In the genomic region with DNA sequence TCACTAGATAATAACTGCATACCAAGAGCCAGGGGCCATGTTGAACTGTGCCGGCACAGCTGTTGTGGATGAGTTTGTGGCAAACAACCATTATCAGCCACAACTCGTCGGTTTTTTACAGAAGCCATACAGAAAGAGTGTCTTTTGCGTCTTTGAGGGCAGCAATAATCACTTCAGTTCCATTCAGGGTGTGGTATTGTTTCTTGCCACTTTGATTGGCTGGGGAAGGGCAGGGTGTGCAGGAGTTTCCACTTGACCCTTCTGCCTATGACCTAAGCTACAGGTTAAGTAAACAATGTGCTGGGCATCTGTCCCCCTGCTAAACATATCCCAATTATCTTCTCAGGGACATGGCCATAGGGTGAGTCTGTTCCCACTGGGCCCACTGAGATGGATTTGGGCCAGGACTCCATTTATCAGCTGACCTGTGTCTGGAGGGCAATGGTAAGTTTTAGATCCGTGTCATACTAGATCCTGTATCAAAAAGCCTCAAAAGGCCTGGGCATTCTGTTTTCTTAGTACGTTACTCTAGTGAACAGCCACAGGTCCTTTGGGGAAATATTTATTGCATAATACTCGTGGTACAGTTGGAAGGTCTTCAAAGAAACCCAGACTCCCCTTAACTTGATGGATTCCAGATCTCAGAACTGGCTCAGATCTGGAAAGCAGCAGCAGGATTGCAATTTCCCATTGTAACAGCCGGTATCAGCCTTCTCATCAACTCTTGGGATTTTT, we compare ENCODE assay signal across 13 cellular contexts. TPM values are rescaled to one million over a fixed set of nuclear protein-coding genes. Genes with fewer than 3 reads are reported as not detected.
DNase-seq lines count a peak whose midpoint lies in the region; ATAC-seq, FAIRE-seq and TF ChIP-seq lines count a peak whose summit lies in the region.
"Had no signal": no experiment of that assay in that cellular context is flagged by ENCODE, and none has a peak within 500 bp of the region (broad histone marks: within the 10 kb centered on the region; RNA-seq: fewer than 3 reads in every experiment).

No MANE protein-coding gene starts in this region.

- peaks cover 23 to 39% of the 10 kb centered on the region in 2 donors for H3K36me3 ChIP-seq in kidney (ENCODE audit: control insufficient read depth in 1 of 2, insufficient read depth in 2 of 2, low read length in 2 of 2)
- H3K36me3 ChIP-seq: ovary had no signal

- H3K27me3 Mint-ChIP-seq in glutamatergic neuron (ENCODE audit: unreplicated experiment) = peaks cover 11% of the 10 kb centered on the region
- H3K27me3 Mint-ChIP-seq in stimulated activated memory B cell treated with anti-CD40 and anti-IgM and Interleukin-4, amounts not matched to agents 10 μg/mL and 1 μg/mL and 100 μg/mL, for 72 hours = no peaks in the 10 kb centered on the region

- peaks cover 13% of the 10 kb centered on the region for H3K9me3 Mint-ChIP-seq in glutamatergic neuron (ENCODE audit: unreplicated experiment)
- H3K9me3 Mint-ChIP-seq in stimulated activated memory B cell treated with anti-CD40 and anti-IgM and Interleukin-4, amounts not matched to agents 10 μg/mL and 1 μg/mL and 100 μg/mL, for 72 hours = peaks cover 5% of the 10 kb centered on the region

- peak overlapping the region; percentile 17 for H3K27ac Mint-ChIP-seq in glutamatergic neuron (ENCODE audit: unreplicated experiment)
- H3K27ac Mint-ChIP-seq in stimulated activated memory B cell treated with anti-CD40 and anti-IgM and Interleukin-4, amounts not matched to agents 10 μg/mL and 1 μg/mL and 100 μg/mL, for 72 hours = no peak overlapping the region
- H3K27ac Mint-ChIP-seq: activated T-cell treated with anti-CD3 and anti-CD28 coated beads, Interleukin-2, amount 50 U/mL, for 72 hours had no signal

- H3K4me1 ChIP-seq in kidney (ENCODE audit: control insufficient read depth in 1 of 2, insufficient read depth in 1 of 2, low read depth in 1 of 2, low read length in 2 of 2) = no peaks in the 10 kb centered on the region
- H3K4me1 ChIP-seq: HAP-1 had no signal

- peaks cover 20% of the 10 kb centered on the region for H3K36me3 Mint-ChIP-seq in glutamatergic neuron (ENCODE audit: unreplicated experiment)
- H3K36me3 Mint-ChIP-seq in stimulated activated memory B cell treated with anti-CD40 and anti-IgM and Interleukin-4, amounts not matched to agents 10 μg/mL and 1 μg/mL and 100 μg/mL, for 72 hours = peaks cover 53% of the 10 kb centered on the region

- H3K27ac ChIP-seq in kidney (ENCODE audit: low read depth in 2 of 2, low read length in 2 of 2) = no peak overlapping the region

- TF ChIP-seq CTCF in glutamatergic neuron (IDR thresholded peaks at IDR 0.05; ENCODE audit: partially characterized antibody, unreplicated experiment) (no peak), kidney (IDR thresholded peaks at IDR 0.05; ENCODE audit: borderline replicate concordance, extremely low read depth, insufficient read depth) (no peak)

- H3K4me1 Mint-ChIP-seq in glutamatergic neuron (ENCODE audit: low read depth, unreplicated experiment) = peaks cover 5% of the 10 kb centered on the region
- no peaks in the 10 kb centered on the region for H3K4me1 Mint-ChIP-seq in stimulated activated memory B cell treated with anti-CD40 and anti-IgM and Interleukin-4, amounts not matched to agents 10 μg/mL and 1 μg/mL and 100 μg/mL, for 72 hours

- H3K9ac ChIP-seq in kidney (ENCODE audit: low read length in 2 of 2) = no peak overlapping the region

- H3K4me3 ChIP-seq in kidney (ENCODE audit: low read length in 2 of 2) = no peak overlapping the region
- H3K4me3 ChIP-seq: HAP-1, ovary had no signal

- intact Hi-C loops in kidney (cut with DNase I) = no loop called here

- peaks cover 2 to 6% of the 10 kb centered on the region in 2 donors for H3K9me3 ChIP-seq in kidney (ENCODE audit: control insufficient read depth in 1 of 2, low read length in 2 of 2)

- no peak for FAIRE-seq in kidney (lab: Jason Lieb, UNC)

- DNase-seq in GM04503 (ENCODE audit: low read depth) = peak; percentile 78
- DNase-seq in SW480 (ENCODE audit: low spot score) = peak; percentile 28
- no peak for DNase-seq in glutamatergic neuron
- DNase-seq in renal cortical epithelial cell (ENCODE audit: low read depth) = peak; percentile 19
- no peak for DNase-seq in globus pallidus (ENCODE audit: low spot score)
- no peak for DNase-seq in kidney
- no peak for DNase-seq in NCI-H2029 treated with DMSO at 0.1 percent for 48 hours (lab: John Stamatoyannopoulos, UW)
- DNase-seq: activated T-cell treated with anti-CD3 and anti-CD28 coated beads, Interleukin-2, amount 50 U/mL, for 72 hours; dermis blood vessel endothelial cell; NCI-H1694 treated with DMSO at 0.1 percent for 48 hours had no signal

- no peak overlapping the region for H3K4me3 Mint-ChIP-seq in glutamatergic neuron (ENCODE audit: unreplicated experiment)
- no peak overlapping the region for H3K4me3 Mint-ChIP-seq in stimulated activated memory B cell treated with anti-CD40 and anti-IgM and Interleukin-4, amounts not matched to agents 10 μg/mL and 1 μg/mL and 100 μg/mL, for 72 hours
- H3K4me3 Mint-ChIP-seq: activated T-cell treated with anti-CD3 and anti-CD28 coated beads, Interleukin-2, amount 50 U/mL, for 72 hours had no signal

- no peak for ATAC-seq in stimulated activated memory B cell treated with anti-CD40 and anti-IgM and Interleukin-4, amounts not matched to agents 10 μg/mL and 1 μg/mL and 100 μg/mL, for 72 hours
- ATAC-seq: activated T-cell treated with anti-CD3 and anti-CD28 coated beads, Interleukin-2, amount 50 U/mL, for 72 hours had no signal

RNA-seq across cellular contexts. Expression of gene ZNF3, which starts 15.9 kb away (rescaled TPM):
- total RNA-seq in glutamatergic neuron (ENCODE audit: unreplicated experiment) (87.9 TPM), renal cortical epithelial cell (35.4 and 37.0 TPM in 2 replicates), kidney (30.8 TPM)
- polyA plus RNA-seq in kidney (ENCODE audit: insufficient read depth, low read depth, low replicate concordance) = 15.8 TPM

RNA-seq across cellular contexts. Expression of gene ZSCAN21, which starts 16.0 kb away (rescaled TPM):
- 26.3 TPM for total RNA-seq in glutamatergic neuron (ENCODE audit: unreplicated experiment)
- total RNA-seq in renal cortical epithelial cell = 5.0 and 13.6 TPM in 2 replicates
- 12.4 TPM for total RNA-seq in kidney
- 10.8 TPM for polyA plus RNA-seq in kidney (ENCODE audit: insufficient read depth, low read depth, low replicate concordance)

RNA-seq across cellular contexts. Expression of gene COPS6, which starts 23.1 kb away (rescaled TPM):
- total RNA-seq in glutamatergic neuron (ENCODE audit: unreplicated experiment) = 77.4 TPM
- 36.6 and 72.5 TPM in 2 replicates for total RNA-seq in renal cortical epithelial cell
- total RNA-seq in kidney = 89.1 TPM
- polyA plus RNA-seq in kidney (ENCODE audit: insufficient read depth, low read depth, low replicate concordance) = 166 TPM

RNA-seq across cellular contexts. Expression of gene MCM7, which starts 35.6 kb away (rescaled TPM):
- total RNA-seq in glutamatergic neuron (ENCODE audit: unreplicated experiment) = 196 TPM
- 40.1 and 73.1 TPM in 2 replicates for total RNA-seq in renal cortical epithelial cell
- total RNA-seq in kidney = 47.2 TPM
- 21.0 TPM for polyA plus RNA-seq in kidney (ENCODE audit: insufficient read depth, low read depth, low replicate concordance)

RNA-seq across cellular contexts. Expression of gene AP4M1, which starts 35.8 kb away (rescaled TPM):
- 25.9 TPM for total RNA-seq in glutamatergic neuron (ENCODE audit: unreplicated experiment)
- 30.0 and 39.1 TPM in 2 replicates for total RNA-seq in renal cortical epithelial cell
- 22.8 TPM for total RNA-seq in kidney
- polyA plus RNA-seq in kidney (ENCODE audit: insufficient read depth, low read depth, low replicate concordance) = 16.4 TPM

Comparison
In these comparisons a context has a peak if more than half of its experiments do, and no peak if none do; other contexts are left out.
1. DNase-seq: peak in GM04503 (single experiment), SW480 (single experiment) and renal cortical epithelial cell (single experiment); none in glutamatergic neuron (single experiment), globus pallidus (single experiment), kidney (single experiment) and NCI-H2029 treated with DMSO at 0.1 percent for 48 hours (single experiment).